In the genomic region with DNA sequence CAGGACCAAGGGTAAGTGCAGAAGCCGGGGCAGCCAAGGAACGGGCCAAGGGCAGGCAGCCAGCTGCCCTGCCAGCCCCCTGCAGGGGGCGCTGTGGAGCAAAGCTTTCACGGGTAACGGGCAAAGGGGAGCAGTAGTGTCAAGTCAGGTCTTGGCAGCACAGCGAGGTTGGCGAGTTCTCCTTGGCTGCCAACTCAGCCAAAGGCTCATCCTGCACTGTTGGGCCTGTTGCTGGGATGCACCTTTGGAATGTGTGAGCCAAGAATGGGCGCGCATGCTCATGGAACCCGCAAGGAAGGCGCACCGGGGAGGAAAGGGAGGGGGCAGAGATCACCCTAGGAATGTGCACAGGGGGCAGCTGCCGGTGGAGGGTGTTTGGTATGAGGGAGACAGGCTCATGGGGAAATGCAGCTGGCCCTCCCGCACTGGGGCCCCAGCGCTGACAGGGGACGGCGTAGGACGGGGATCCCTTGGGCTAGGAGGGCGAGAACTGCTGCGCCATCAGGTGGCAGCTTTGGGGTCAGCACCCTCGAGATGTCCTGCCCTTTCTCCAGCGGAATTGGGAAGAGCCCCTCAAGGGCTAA, we compare ENCODE assay signal across 8 cellular contexts.
A peak's percentile ranks its signal among the peaks of the same experiment; 100 is the strongest.
DNase-seq lines count a peak whose midpoint lies in the region; ATAC-seq and TF ChIP-seq lines count a peak whose summit lies in the region.

No MANE protein-coding gene starts in this region.

- ATAC-seq in GM19463 (IDR thresholded peaks at IDR 0.05; ENCODE audit: unreplicated experiment) (peak; percentile 60), mucosa of descending colon (peak; percentile 77)
- ATAC-seq in stimulated activated naive CD8-positive, alpha-beta T cell treated with anti-CD3 and anti-CD28 coated beads, Interleukin-15, amount 100 ng/mL, for 72 hours = peak; percentile 89

- peaks cover 91% of the 10 kb centered on the region for H3K27me3 Mint-ChIP-seq in stimulated activated naive CD8-positive, alpha-beta T cell treated with anti-CD3 and anti-CD28 coated beads, Interleukin-15, amount 100 ng/mL, for 72 hours

- H3K4me1 Mint-ChIP-seq in stimulated activated naive CD8-positive, alpha-beta T cell treated with anti-CD3 and anti-CD28 coated beads, Interleukin-15, amount 100 ng/mL, for 72 hours = peaks cover 7% of the 10 kb centered on the region

- H3K4me3 Mint-ChIP-seq in stimulated activated naive CD8-positive, alpha-beta T cell treated with anti-CD3 and anti-CD28 coated beads, Interleukin-15, amount 100 ng/mL, for 72 hours = peak overlapping the region; percentile 84 to 90

- H3K27ac ChIP-seq in ectodermal cell (ENCODE audit: insufficient read depth, low read depth, low read length, poor library complexity, severe bottlenecking) = no peak overlapping the region

- H3K27me3 ChIP-seq in ectodermal cell (ENCODE audit: control insufficient read depth, insufficient read depth, low read length, poor library complexity, severe bottlenecking) = peaks cover 21% of the 10 kb centered on the region

- peak overlapping the region; percentile 37 for H3K4me3 ChIP-seq in ectodermal cell (ENCODE audit: insufficient read depth, low read depth, low read length)
- H3K4me3 ChIP-seq in mucosa of descending colon = no peak overlapping the region

- no peaks in the 10 kb centered on the region for H3K9me3 Mint-ChIP-seq in stimulated activated naive CD8-positive, alpha-beta T cell treated with anti-CD3 and anti-CD28 coated beads, Interleukin-15, amount 100 ng/mL, for 72 hours

- WGBS in ectodermal cell, 2 experiments = 4% methylated on average over 22 of the region's 22 CpGs

- TF ChIP-seq CTCF in mucosa of descending colon (IDR thresholded peaks at IDR 0.05) = peak; percentile 48

- DNase-seq in CD1c-positive myeloid dendritic cell (ENCODE audit: extremely low spot score) = peak; percentile 75
- DNase-seq in M059J (ENCODE audit: low read depth) = peak; percentile 43
- DNase-seq in activated CD4-positive, alpha-beta T cell treated with anti-CD3 and anti-CD28 coated beads, Interleukin-2, amount 50 U/mL, for 4 hours = peak; percentile 30 to 45
- peak; percentile 40 to 53 (median 48) for DNase-seq in mucosa of descending colon
- DNase-seq in stimulated activated naive CD8-positive, alpha-beta T cell treated with anti-CD3 and anti-CD28 coated beads, Interleukin-15, amount 100 ng/mL, for 72 hours = peak; percentile 72 to 73
- no peak for DNase-seq in kidney glomerular epithelial cell (lab: John Stamatoyannopoulos, UW)

- H3K27ac Mint-ChIP-seq in stimulated activated naive CD8-positive, alpha-beta T cell treated with anti-CD3 and anti-CD28 coated beads, Interleukin-15, amount 100 ng/mL, for 72 hours = peak overlapping the region in 1 of 2 donors; percentile 10

- no peaks in the 10 kb centered on the region for H3K9me3 ChIP-seq in ectodermal cell (ENCODE audit: control insufficient read depth, low read length)
- no peaks in the 10 kb centered on the region for H3K9me3 ChIP-seq in mucosa of descending colon

- H3K36me3 ChIP-seq in ectodermal cell (ENCODE audit: control insufficient read depth, insufficient read depth, low read length) (no peaks in the 10 kb centered on the region), mucosa of descending colon (ENCODE audit: low read depth) (no peaks in the 10 kb centered on the region)

- intact Hi-C loops in mucosa of descending colon (cut with DNase I, micrococcal nuclease) = no loop called here

- H3K4me1 ChIP-seq in ectodermal cell (ENCODE audit: control insufficient read depth, insufficient read depth, low read length) (no peaks in the 10 kb centered on the region), mucosa of descending colon (ENCODE audit: low read depth) (no peaks in the 10 kb centered on the region)
